In the genomic region with DNA sequence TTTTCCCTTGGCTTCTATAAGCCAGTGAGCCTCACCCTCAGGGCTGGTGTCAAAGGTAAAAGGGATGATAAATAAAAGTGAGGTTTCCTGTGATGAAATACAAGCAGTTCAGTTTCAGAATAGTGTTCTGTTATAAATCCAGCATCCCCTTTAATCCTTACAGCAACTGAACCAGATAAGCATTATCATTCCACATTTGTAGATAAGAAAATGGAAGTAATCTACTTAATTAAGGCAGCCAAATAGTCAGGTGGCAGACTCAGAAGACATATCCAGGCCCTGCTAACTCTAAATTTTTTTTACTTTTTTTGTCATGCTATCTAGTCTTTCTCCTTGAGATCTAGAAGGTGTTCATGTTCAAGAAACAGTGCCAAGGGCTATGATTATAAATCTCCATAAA, we compare ENCODE assay signal across 28 cellular contexts.
"Had no signal": no experiment of that assay in that cellular context is flagged by ENCODE, and none has a peak within 500 bp of the region (broad histone marks: within the 10 kb centered on the region; RNA-seq: fewer than 3 reads in every experiment).

No MANE protein-coding gene starts in this region.

- H3K9ac ChIP-seq: neural progenitor cell, parathyroid adenoma had no signal

- DNase-seq: natural killer cell; occipital lobe; ovary; posterior cingulate gyrus; psoas muscle; right cardiac atrium; right lobe of liver; sigmoid colon; small intestine; stimulated activated CD4-positive, alpha-beta T cell treated with anti-CD3 and anti-CD28 coated beads, Interleukin-15, amount 100 ng/mL, for 24 hours; stimulated activated CD4-positive, alpha-beta T cell treated with anti-CD3 and anti-CD28 coated beads, Interleukin-2, amount 100 ng/mL, for 24 hours; stimulated activated CD4-positive, alpha-beta T cell treated with anti-CD3 and anti-CD28 coated beads, Interleukin-2, amount 100 ng/mL, for 48 hours; stimulated activated CD4-positive, alpha-beta T cell treated with anti-CD3 and anti-CD28 coated beads, Interleukin-4, amount 100 ng/mL, for 24 hours; stimulated activated naive B cell treated with anti-CD40 and anti-IgM and Interleukin-4, amounts not matched to agents 10 μg/mL and 1 μg/mL and 100 μg/mL, for 72 hours; stimulated activated naive CD4-positive, alpha-beta T cell treated with Interleukin-2 at 50 U/mL for 16 hours; stomach; thyroid gland; trophoblast cell; upper lobe of left lung had no signal

- H3K4me1 ChIP-seq: parathyroid adenoma, psoas muscle, right lobe of liver, sigmoid colon, stomach, thyroid gland, vagina had no signal

- H3K4me1 Mint-ChIP-seq: natural killer cell; nephron; neural progenitor cell; stimulated activated effector memory CD8-positive, alpha-beta T cell treated with anti-CD3 and anti-CD28 coated beads, Interleukin-12 subunit alpha, Interleukin-12 subunit beta, amount 100 ng/mL, for 72 hours had no signal

- H2AFZ ChIP-seq: neural progenitor cell, parathyroid adenoma had no signal

- H3K79me2 ChIP-seq: parathyroid adenoma had no signal

- H3K4me3 Mint-ChIP-seq: natural killer cell; nephron; neural progenitor cell; stimulated activated effector memory CD8-positive, alpha-beta T cell treated with anti-CD3 and anti-CD28 coated beads, Interleukin-12 subunit alpha, Interleukin-12 subunit beta, amount 100 ng/mL, for 72 hours; stimulated activated naive B cell treated with anti-CD40 and anti-IgM and Interleukin-4, amounts not matched to agents 10 μg/mL and 1 μg/mL and 100 μg/mL, for 72 hours; stimulated activated naive CD8-positive, alpha-beta T cell treated with anti-CD3 and anti-CD28 coated beads, Interleukin-15, Interleukin-2, amounts not matched to agents 100 ng/mL and 50 ng/mL, for 24 hours had no signal

- H3K36me3 ChIP-seq: neural progenitor cell, ovary, right lobe of liver, sigmoid colon, stomach, thoracic aorta, thyroid gland, tibial nerve, upper lobe of left lung, vagina had no signal

- H3K36me3 Mint-ChIP-seq: natural killer cell; neural progenitor cell; stimulated activated effector memory CD8-positive, alpha-beta T cell treated with anti-CD3 and anti-CD28 coated beads, Interleukin-12 subunit alpha, Interleukin-12 subunit beta, amount 100 ng/mL, for 72 hours; stimulated activated naive B cell treated with anti-CD40 and anti-IgM and Interleukin-4, amounts not matched to agents 10 μg/mL and 1 μg/mL and 100 μg/mL, for 72 hours had no signal

- H3K9me3 ChIP-seq: ovary, psoas muscle, right lobe of liver, sigmoid colon, stomach, thoracic aorta, thyroid gland, tibial nerve, upper lobe of left lung, vagina had no signal

- H3K27me3 ChIP-seq: neural progenitor cell, ovary, right lobe of liver, sigmoid colon, stomach, thyroid gland, tibial nerve, upper lobe of left lung, vagina had no signal

- ATAC-seq: natural killer cell; psoas muscle; right cardiac atrium; right lobe of liver; stimulated activated effector memory CD8-positive, alpha-beta T cell treated with anti-CD3 and anti-CD28 coated beads, Interleukin-12 subunit alpha, Interleukin-12 subunit beta, amount 100 ng/mL, for 72 hours; stimulated activated naive B cell treated with anti-CD40 and anti-IgM and Interleukin-4, amounts not matched to agents 10 μg/mL and 1 μg/mL and 100 μg/mL, for 72 hours had no signal

- H3K27ac ChIP-seq: neural progenitor cell, ovary, parathyroid adenoma, psoas muscle, right lobe of liver, sigmoid colon, stomach, thoracic aorta, thyroid gland, tibial nerve, upper lobe of left lung, vagina had no signal

- H3K9me3 Mint-ChIP-seq: nephron; neural progenitor cell; stimulated activated effector memory CD8-positive, alpha-beta T cell treated with anti-CD3 and anti-CD28 coated beads, Interleukin-12 subunit alpha, Interleukin-12 subunit beta, amount 100 ng/mL, for 72 hours; stimulated activated naive CD8-positive, alpha-beta T cell treated with anti-CD3 and anti-CD28 coated beads, Interleukin-15, Interleukin-2, amounts not matched to agents 100 ng/mL and 50 ng/mL, for 24 hours had no signal

- H3K27ac Mint-ChIP-seq: natural killer cell; nephron; neural progenitor cell; progenitor cell of endocrine pancreas; stimulated activated effector memory CD8-positive, alpha-beta T cell treated with anti-CD3 and anti-CD28 coated beads, Interleukin-12 subunit alpha, Interleukin-12 subunit beta, amount 100 ng/mL, for 72 hours; stimulated activated naive B cell treated with anti-CD40 and anti-IgM and Interleukin-4, amounts not matched to agents 10 μg/mL and 1 μg/mL and 100 μg/mL, for 72 hours; stimulated activated naive CD8-positive, alpha-beta T cell treated with anti-CD3 and anti-CD28 coated beads, Interleukin-15, Interleukin-2, amounts not matched to agents 100 ng/mL and 50 ng/mL, for 24 hours had no signal

- H3K4me2 ChIP-seq: neural progenitor cell had no signal

- H3K27me3 Mint-ChIP-seq: stimulated activated naive B cell treated with anti-CD40 and anti-IgM and Interleukin-4, amounts not matched to agents 10 μg/mL and 1 μg/mL and 100 μg/mL, for 72 hours had no signal

- H3K4me3 ChIP-seq: neural progenitor cell, ovary, psoas muscle, right lobe of liver, sigmoid colon, stomach, thoracic aorta, thyroid gland, tibial nerve, upper lobe of left lung, vagina had no signal
